Comparison of ENCODE assay signal across 8 cellular contexts in genomic region chr12:108560321-108560721, GRCh38. TPM values are rescaled to one million over a fixed set of nuclear protein-coding genes. Genes with fewer than 3 reads are reported as not detected.
A peak's percentile ranks its signal among the peaks of the same experiment; 100 is the strongest.
DNase-seq lines count a peak whose midpoint lies in the region; ATAC-seq, FAIRE-seq and TF ChIP-seq lines count a peak whose summit lies in the region.

No MANE protein-coding gene starts in this region.

- intact Hi-C loops in activated naive CD4-positive, alpha-beta T cell treated with anti-CD3 and anti-CD28 coated beads for 36 hours (cut with micrococcal nuclease) = loop anchor here (1.0 to 10.0 kb wide), 4 partner anchors 9 to 1444 kb away; partner anchors contain the start of genes MMAB and MVK

- peak overlapping the region; percentile 98 for H3K4me2 ChIP-seq in keratinocyte (ENCODE audit: control insufficient read depth, extremely low read depth, insufficient read depth, low read depth, low read length)

- CTCF ChIA-PET in activated naive CD4-positive, alpha-beta T cell treated with anti-CD3 and anti-CD28 coated beads for 36 hours (lab: Charles Lee) = interaction anchor here (0.8 to 4.2 kb wide), 4 partner anchors 57 to 103 kb away, joined by 3 to 56 read pairs (median 4); no protein-coding TSS in a partner anchor

- peak overlapping the region; percentile 99 for H3K27ac ChIP-seq in keratinocyte (ENCODE audit: control insufficient read depth, insufficient read depth, low read length)
- peak overlapping the region; percentile 87 to 89 for H3K27ac ChIP-seq in thoracic aorta

- ATAC-seq in thoracic aorta (ENCODE audit: insufficient number of reproducible peaks, low FRiP score, low read depth) = no peak

- no peaks in the 10 kb centered on the region for H3K27me3 Mint-ChIP-seq in activated naive CD4-positive, alpha-beta T cell treated with anti-CD3 and anti-CD28 coated beads for 36 hours (ENCODE audit: low read depth)
- H3K27me3 Mint-ChIP-seq in activated naive CD8-positive, alpha-beta T cell = no peaks in the 10 kb centered on the region

- H2AFZ ChIP-seq in keratinocyte (ENCODE audit: control insufficient read depth, low read length) = peak overlapping the region; percentile 100

- peak overlapping the region; percentile 98 for H3K9ac ChIP-seq in keratinocyte (ENCODE audit: control insufficient read depth, extremely low read depth, insufficient read depth, low read length)

- no peaks in the 10 kb centered on the region for H3K9me1 ChIP-seq in keratinocyte (ENCODE audit: control insufficient read depth, extremely low read depth, insufficient read depth, low read length)

- H4K20me1 ChIP-seq in keratinocyte (ENCODE audit: control insufficient read depth, extremely low read depth, insufficient read depth, low read length) = peaks cover 3% of the 10 kb centered on the region

- no peak for DNase-seq in activated naive CD4-positive, alpha-beta T cell treated with anti-CD3 and anti-CD28 coated beads for 36 hours
- DNase-seq in activated naive CD4-positive, alpha-beta T cell treated with Interleukin-2 at 50 U/mL for 16 hours = no peak
- DNase-seq in keratinocyte (ENCODE audit: low read depth, low spot score) (no peak), thoracic aorta (ENCODE audit: low spot score) (no peak), frontal cortex (ENCODE audit: low spot score in 2 of 2) (no peak), NCI-H2196 treated with DMSO at 0.1 percent for 48 hours (lab: John Stamatoyannopoulos, UW; ENCODE audit: unreplicated experiment) (no peak), NCI-H1105 (lab: John Stamatoyannopoulos, UW) (no peak)

- H3K9me3 ChIP-seq in keratinocyte (ENCODE audit: control insufficient read depth, low read depth, low read length) (no peaks in the 10 kb centered on the region), thoracic aorta (no peaks in the 10 kb centered on the region)

- H3K36me3 ChIP-seq in keratinocyte (ENCODE audit: control insufficient read depth in 2 of 2, extremely low read depth in 1 of 2, insufficient read depth in 2 of 2, low read length in 2 of 2) (peaks cover 11 to 24% of the 10 kb centered on the region in 2 experiments), thoracic aorta (peaks cover 10% of the 10 kb centered on the region)

- TF ChIP-seq CTCF in keratinocyte (optimal IDR thresholded peaks at IDR 0.05 in 1 of 3, IDR thresholded peaks at IDR 0.05 in 1 of 3, conservative IDR thresholded peaks at IDR 0.05 in 1 of 3; ENCODE audit: extremely low read depth in 1 of 3, insufficient read depth in 2 of 3, low read length in 3 of 3) (no peak), thoracic aorta (IDR thresholded peaks at IDR 0.05) (no peak)

- H3K27me3 ChIP-seq in keratinocyte (ENCODE audit: control insufficient read depth, extremely low read depth, insufficient read depth, low read length) (no peaks in the 10 kb centered on the region), thoracic aorta (replicated peaks; ENCODE audit: insufficient read depth) (no peaks in the 10 kb centered on the region)

- H3K4me3 Mint-ChIP-seq in activated naive CD4-positive, alpha-beta T cell treated with anti-CD3 and anti-CD28 coated beads for 36 hours = peak overlapping the region; percentile 100
- peak overlapping the region; percentile 100 for H3K4me3 Mint-ChIP-seq in activated naive CD8-positive, alpha-beta T cell

- no peaks in the 10 kb centered on the region for H3K9me3 Mint-ChIP-seq in activated naive CD4-positive, alpha-beta T cell treated with anti-CD3 and anti-CD28 coated beads for 36 hours
- H3K9me3 Mint-ChIP-seq in activated naive CD8-positive, alpha-beta T cell (ENCODE audit: low read depth) = no peaks in the 10 kb centered on the region

- H3K4me3 ChIP-seq in keratinocyte (ENCODE audit: control insufficient read depth in 2 of 3, extremely low read depth in 1 of 3, insufficient read depth in 2 of 3, low read depth in 1 of 3, low read length in 3 of 3) = peak overlapping the region; percentile 87 to 98 (median 92)
- H3K4me3 ChIP-seq in thoracic aorta = peak overlapping the region; percentile 93

- peaks cover 64% of the 10 kb centered on the region for H3K79me2 ChIP-seq in keratinocyte (ENCODE audit: control insufficient read depth, insufficient read depth, low read length)

- dilution Hi-C loops in keratinocyte (cut with MboI; ENCODE audit: extremely low pct_ligation_motif_present, low sequenced_read_pairs) = no loop called here

- peaks cover 19% of the 10 kb centered on the region for H3K36me3 Mint-ChIP-seq in activated naive CD4-positive, alpha-beta T cell treated with anti-CD3 and anti-CD28 coated beads for 36 hours (ENCODE audit: low read depth)
- peaks cover 2% of the 10 kb centered on the region for H3K36me3 Mint-ChIP-seq in activated naive CD8-positive, alpha-beta T cell

- H3K4me1 Mint-ChIP-seq in activated naive CD4-positive, alpha-beta T cell treated with anti-CD3 and anti-CD28 coated beads for 36 hours (ENCODE audit: low read depth) = peaks cover 57% of the 10 kb centered on the region
- H3K4me1 Mint-ChIP-seq in activated naive CD8-positive, alpha-beta T cell (ENCODE audit: low read depth) = peaks cover 58% of the 10 kb centered on the region

- FAIRE-seq in keratinocyte (lab: Jason Lieb, UNC) (no peak), frontal cortex (lab: Jason Lieb, UNC) (no peak)

- H3K27ac Mint-ChIP-seq in activated naive CD4-positive, alpha-beta T cell treated with anti-CD3 and anti-CD28 coated beads for 36 hours = peak overlapping the region; percentile 100
- peak overlapping the region; percentile 100 for H3K27ac Mint-ChIP-seq in activated naive CD8-positive, alpha-beta T cell

- H3K4me1 ChIP-seq in keratinocyte (ENCODE audit: control insufficient read depth, extremely low read depth, insufficient read depth, low read length) (peaks cover 21% of the 10 kb centered on the region), thoracic aorta (ENCODE audit: control insufficient read depth in 1 of 2, low read depth in 2 of 2) (peaks cover 25 to 39% of the 10 kb centered on the region in 2 donors)

RNA-seq across cellular contexts. Expression of gene SART3, which starts 0.7 kb away (rescaled TPM):
- 10 to 100 TPM; 81.9 to 82.5 TPM for total RNA-seq in activated naive CD4-positive, alpha-beta T cell treated with anti-CD3 and anti-CD28 coated beads for 36 hours
- 14.1 to 19.0 TPM (median 18.4 TPM) in 3 replicates for polyA plus RNA-seq in keratinocyte
- 48.8 TPM for polyA plus RNA-seq in keratinocyte (2011; ENCODE audit: low read depth)
- 10.1 and 12.8 TPM in 2 replicates for polyA plus RNA-seq in keratinocyte (2011; cell fraction: cytosol; rRNA removed)
- 35.3 and 43.8 TPM in 2 replicates for polyA plus RNA-seq in keratinocyte (2011; cell fraction: nucleus; rRNA removed)
- polyA plus RNA-seq in keratinocyte (2012; ENCODE audit: low replicate concordance) = 24.8 and 34.1 TPM in 2 replicates
- polyA minus RNA-seq in keratinocyte = 14.2 to 45.4 TPM (median 21.3 TPM) in 3 replicates
- 6.3 TPM for polyA minus RNA-seq in keratinocyte (2011; cell fraction: cytosol; rRNA and poly(A)+ RNA removed)
- polyA minus RNA-seq in keratinocyte (2011; cell fraction: nucleus; rRNA and poly(A)+ RNA removed) = 37.2 and 42.9 TPM in 2 replicates
- total RNA-seq in thoracic aorta = 10 to 100 TPM; 52.1 to 94.0 TPM
- 63.6 TPM for total RNA-seq in frontal cortex

RNA-seq across cellular contexts. Expression of gene ISCU, which starts 2.1 kb away (rescaled TPM):
- 100 to 1,000 TPM; 103 to 105 TPM for total RNA-seq in activated naive CD4-positive, alpha-beta T cell treated with anti-CD3 and anti-CD28 coated beads for 36 hours
- polyA plus RNA-seq in keratinocyte = 70.1 to 106 TPM (median 82.4 TPM) in 3 replicates
- 89.9 TPM for polyA plus RNA-seq in keratinocyte (2011; ENCODE audit: low read depth)
- polyA plus RNA-seq in keratinocyte (2011; cell fraction: cytosol; rRNA removed) = 86.4 and 129 TPM in 2 replicates
- 85.0 and 98.5 TPM in 2 replicates for polyA plus RNA-seq in keratinocyte (2011; cell fraction: nucleus; rRNA removed)
- 69.9 and 117 TPM in 2 replicates for polyA plus RNA-seq in keratinocyte (2012; ENCODE audit: low replicate concordance)
- 20.2 to 53.9 TPM (median 50.3 TPM) in 3 replicates for polyA minus RNA-seq in keratinocyte
- 38.6 TPM for polyA minus RNA-seq in keratinocyte (2011; cell fraction: cytosol; rRNA and poly(A)+ RNA removed)
- polyA minus RNA-seq in keratinocyte (2011; cell fraction: nucleus; rRNA and poly(A)+ RNA removed) = 10.3 and 14.5 TPM in 2 replicates
- 100 to 1,000 TPM; 144 to 235 TPM for total RNA-seq in thoracic aorta
- total RNA-seq in frontal cortex = 40.8 TPM

RNA-seq across cellular contexts. Expression of gene TMEM119, which starts 37.6 kb away (rescaled TPM):
- total RNA-seq in activated naive CD4-positive, alpha-beta T cell treated with anti-CD3 and anti-CD28 coated beads for 36 hours = not detected
- polyA plus RNA-seq in keratinocyte = not detected in 3 replicates
- not detected for polyA plus RNA-seq in keratinocyte (2011; ENCODE audit: low read depth)
- polyA plus RNA-seq in keratinocyte (2011; cell fraction: cytosol; rRNA removed) = not detected in 2 replicates
- not detected in 2 replicates for polyA plus RNA-seq in keratinocyte (2011; cell fraction: nucleus; rRNA removed)
- polyA plus RNA-seq in keratinocyte (2012; ENCODE audit: low replicate concordance) = not detected in 2 replicates
- polyA minus RNA-seq in keratinocyte = 0.52 TPM in 1 of 3 replicates, not detected in the others
- polyA minus RNA-seq in keratinocyte (2011; cell fraction: cytosol; rRNA and poly(A)+ RNA removed) = not detected
- polyA minus RNA-seq in keratinocyte (2011; cell fraction: nucleus; rRNA and poly(A)+ RNA removed) = 0.31 TPM in 1 of 2 replicates, not detected in the other
- total RNA-seq in thoracic aorta (1 to 10 TPM; 4.1 to 4.6 TPM), frontal cortex (0.82 TPM)

RNA-seq across cellular contexts. Expression of gene FICD, which starts 45.2 kb away (rescaled TPM):
- 1 to 10 TPM; 3.4 to 3.7 TPM for total RNA-seq in activated naive CD4-positive, alpha-beta T cell treated with anti-CD3 and anti-CD28 coated beads for 36 hours
- polyA plus RNA-seq in keratinocyte = 0.31 to 0.70 TPM (median 0.47 TPM) in 3 replicates
- polyA plus RNA-seq in keratinocyte (2011; ENCODE audit: low read depth) = 1.5 TPM
- polyA plus RNA-seq in keratinocyte (2011; cell fraction: cytosol; rRNA removed) = 0.32 and 0.34 TPM in 2 replicates
- polyA plus RNA-seq in keratinocyte (2011; cell fraction: nucleus; rRNA removed) = 1.4 and 1.5 TPM in 2 replicates
- 0.74 and 4.5 TPM in 2 replicates for polyA plus RNA-seq in keratinocyte (2012; ENCODE audit: low replicate concordance)
- polyA minus RNA-seq in keratinocyte = 0.67 to 1.7 TPM (median 1.2 TPM) in 3 replicates
- polyA minus RNA-seq in keratinocyte (2011; cell fraction: cytosol; rRNA and poly(A)+ RNA removed) = 0.96 TPM
- 1.3 and 1.7 TPM in 2 replicates for polyA minus RNA-seq in keratinocyte (2011; cell fraction: nucleus; rRNA and poly(A)+ RNA removed)
- total RNA-seq in thoracic aorta (10 to 100 TPM; 10.2 to 11.8 TPM), frontal cortex (5.3 TPM)
